ENCODE assay signal across 8 cellular contexts in genomic region chr14:50773632-50774541, GRCh38. TPM values are rescaled to one million over a fixed set of nuclear protein-coding genes. Genes with fewer than 3 reads are reported as not detected.
DNase-seq lines count a peak whose midpoint lies in the region; ATAC-seq and TF ChIP-seq lines count a peak whose summit lies in the region.

No MANE protein-coding gene starts in this region.

- peak overlapping the region in 7 of 11 experiments; percentile 3 to 48 (median 14); a peak in 5 of 22 replicates for H3K4me2 ChIP-seq in BLaER1 treated with 17β-estradiol and CSF1 and Interleukin-3, amounts not matched to agents 10 nM and 100 nM

- no peak overlapping the region for H3K4me3 ChIP-seq in BLaER1 treated with 17β-estradiol and CSF1 and Interleukin-3, amounts not matched to agents 10 nM and 100 nM
- no peak overlapping the region for H3K4me3 ChIP-seq in brain microvascular endothelial cell (ENCODE audit: low read depth, low read length)

- H3K36me3 ChIP-seq in BLaER1 treated with 17β-estradiol and CSF1 and Interleukin-3, amounts not matched to agents 10 nM and 100 nM, result peaks cover 83 to 93% (median 86%) of the 10 kb centered on the region in 11 experiments
- H3K36me3 ChIP-seq in brain microvascular endothelial cell (replicated peaks), result peaks cover 5% of the 10 kb centered on the region

- no peaks in the 10 kb centered on the region for H3K9me3 ChIP-seq in BLaER1 treated with 17β-estradiol and CSF1 and Interleukin-3, amounts not matched to agents 10 nM and 100 nM (replicated peaks in 1 of 11)

- in situ Hi-C loops in brain microvascular endothelial cell (cut with HindIII; ENCODE audit: low pct_ligation_motif_present, low sequenced_read_pairs), result no loop called here

- TF ChIP-seq CTCF in brain microvascular endothelial cell (IDR thresholded peaks at IDR 0.05; ENCODE audit: low read depth, low read length, missing control alignments), result peak; percentile 97

- H3K27me3 ChIP-seq in BLaER1 treated with 17β-estradiol and CSF1 and Interleukin-3, amounts not matched to agents 10 nM and 100 nM, result no peaks in the 10 kb centered on the region
- no peaks in the 10 kb centered on the region for H3K27me3 ChIP-seq in brain microvascular endothelial cell (replicated peaks)

- H3K9ac ChIP-seq in BLaER1 treated with 17β-estradiol and CSF1 and Interleukin-3, amounts not matched to agents 10 nM and 100 nM, result peak overlapping the region in 1 of 11 experiments; percentile 7; a peak in 1 of 22 replicates

- H3K4me1 ChIP-seq in BLaER1 treated with 17β-estradiol and CSF1 and Interleukin-3, amounts not matched to agents 10 nM and 100 nM, result peaks cover 9 to 27% (median 20%) of the 10 kb centered on the region in 10 experiments

- DNase-seq in H4 (ENCODE audit: low spot score) (peak; percentile 24), OCI-M1 (lab: John Stamatoyannopoulos, UW) (peak; percentile 72), brain microvascular endothelial cell (peak; percentile 59), kidney tubule cell (ENCODE audit: low spot score) (peak; percentile 40)
- peak; percentile 49 for DNase-seq in stimulated activated naive CD8-positive, alpha-beta T cell treated with anti-CD3 and anti-CD28 coated beads, Interleukin-15, Interleukin-2, amounts not matched to agents 100 U/mL and 50 U/mL, for 24 hours

- no peak for ATAC-seq in stimulated activated naive CD8-positive, alpha-beta T cell treated with anti-CD3 and anti-CD28 coated beads, Interleukin-15, Interleukin-2, amounts not matched to agents 100 U/mL and 50 U/mL, for 24 hours
- ATAC-seq in GM18498 (IDR thresholded peaks at IDR 0.05; ENCODE audit: unreplicated experiment) (no peak), HG02588 (IDR thresholded peaks at IDR 0.05; ENCODE audit: unreplicated experiment) (no peak)

- H3K27ac ChIP-seq in BLaER1 treated with 17β-estradiol and CSF1 and Interleukin-3, amounts not matched to agents 10 nM and 100 nM, result no peak overlapping the region
- H3K27ac ChIP-seq in brain microvascular endothelial cell, result no peak overlapping the region

- peaks cover 0 to 28% (median 6%) of the 10 kb centered on the region in 11 experiments; a peak in 9 of 22 replicates for H4K20me1 ChIP-seq in BLaER1 treated with 17β-estradiol and CSF1 and Interleukin-3, amounts not matched to agents 10 nM and 100 nM

RNA-seq across cellular contexts. Expression of gene NIN, which starts 57.1 kb away (rescaled TPM):
- total RNA-seq in H4 (2014; rRNA removed; shearing (Covaris generic)), result 12.2 and 12.7 TPM in 2 replicates
